8 cellular contexts compared by ENCODE assay signal in the genomic region with DNA sequence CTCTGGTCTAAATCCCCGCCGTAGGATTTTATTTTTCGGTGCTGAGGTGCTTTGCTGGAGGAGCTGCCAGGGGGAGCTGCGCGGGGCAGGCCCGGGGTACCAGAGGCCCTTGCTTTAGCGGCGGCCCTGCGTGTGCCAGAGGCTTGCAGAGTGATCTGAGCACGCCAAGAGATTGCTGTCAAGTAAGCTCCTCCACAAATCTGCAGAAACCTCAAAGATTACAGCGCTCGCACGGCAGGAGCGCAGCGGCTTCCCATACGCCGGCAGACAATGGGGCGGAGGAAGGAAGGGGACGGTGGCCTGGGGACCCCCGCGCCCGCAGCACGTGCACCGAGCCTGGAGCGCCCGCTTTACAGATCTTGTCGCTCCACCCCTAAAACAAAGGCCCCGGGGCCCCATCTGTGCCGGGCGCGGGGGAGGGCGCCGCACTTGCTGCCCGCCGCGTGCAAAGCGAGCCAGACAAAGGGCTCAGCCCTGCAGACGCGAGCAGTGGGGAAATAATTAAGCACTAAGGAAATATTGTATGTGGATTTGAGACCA. TPM values are rescaled to one million over a fixed set of nuclear protein-coding genes. Genes with fewer than 3 reads are reported as not detected.
DNase-seq lines count a peak whose midpoint lies in the region; ATAC-seq and TF ChIP-seq lines count a peak whose summit lies in the region.

No MANE protein-coding gene starts in this region.

- H3K27me3 ChIP-seq in cardiac muscle cell (no peaks in the 10 kb centered on the region), smooth muscle cell (ENCODE audit: low read depth) (peaks cover 21% of the 10 kb centered on the region), gastroesophageal sphincter (peaks cover 64% of the 10 kb centered on the region)

- intact Hi-C loops in activated CD4-positive, alpha-beta T cell treated with anti-CD3 and anti-CD28 coated beads, Interleukin-2, amount 10 ng/mL, durations not matched to agents 24 days and 14 days (cut with micrococcal nuclease), result loop anchor here (10.0 kb wide), 1 partner anchor 501 kb away; no protein-coding TSS in a partner anchor

- no peak overlapping the region for H3K9ac ChIP-seq in smooth muscle cell (ENCODE audit: low read depth)

- 4% methylated on average over 38 of the region's 39 CpGs for WGBS in smooth muscle cell (ENCODE audit: low lambda C conversion rate)
- 0 to 2% methylated on average over 3 to 11 of the region's 39 CpGs for WGBS in gastroesophageal sphincter (ENCODE audit: low coverage in 1 of 2), 2 donors

- no peaks in the 10 kb centered on the region for H3K36me3 Mint-ChIP-seq in activated CD4-positive, alpha-beta T cell treated with anti-CD3 and anti-CD28 coated beads, Interleukin-2, amount 10 ng/mL, durations not matched to agents 24 days and 14 days (ENCODE audit: low read depth)
- H3K36me3 Mint-ChIP-seq in activated T-cell treated with anti-CD3 and anti-CD28 coated beads, Interleukin-2, amount 50 U/mL, for 72 hours (ENCODE audit: insufficient read depth in 2 of 2), result no peaks in the 10 kb centered on the region

- peak overlapping the region; percentile 70 for H3K4me3 Mint-ChIP-seq in activated CD4-positive, alpha-beta T cell treated with anti-CD3 and anti-CD28 coated beads, Interleukin-2, amount 10 ng/mL, durations not matched to agents 24 days and 14 days
- peak overlapping the region; percentile 73 to 81 for H3K4me3 Mint-ChIP-seq in activated T-cell treated with anti-CD3 and anti-CD28 coated beads, Interleukin-2, amount 50 U/mL, for 72 hours

- H3F3A ChIP-seq in smooth muscle cell (ENCODE audit: low read depth), result no peaks in the 10 kb centered on the region

- H3K4me1 ChIP-seq in cardiac muscle cell (ENCODE audit: low read depth), result no peaks in the 10 kb centered on the region
- H3K4me1 ChIP-seq in smooth muscle cell (ENCODE audit: low read depth), result peaks cover 12% of the 10 kb centered on the region
- peaks cover 0 to 13% (median 6%) of the 10 kb centered on the region in 3 donors for H3K4me1 ChIP-seq in gastroesophageal sphincter

- H4K20me1 ChIP-seq in smooth muscle cell (ENCODE audit: low read depth), result no peaks in the 10 kb centered on the region

- no peak overlapping the region for H3K27ac Mint-ChIP-seq in activated CD4-positive, alpha-beta T cell treated with anti-CD3 and anti-CD28 coated beads, Interleukin-2, amount 10 ng/mL, durations not matched to agents 24 days and 14 days
- H3K27ac Mint-ChIP-seq in activated T-cell treated with anti-CD3 and anti-CD28 coated beads, Interleukin-2, amount 50 U/mL, for 72 hours, result no peak overlapping the region

- H3K36me3 ChIP-seq in cardiac muscle cell (no peaks in the 10 kb centered on the region), smooth muscle cell (ENCODE audit: low read depth) (no peaks in the 10 kb centered on the region), gastroesophageal sphincter (no peaks in the 10 kb centered on the region)

- H3K9me3 ChIP-seq in cardiac muscle cell (ENCODE audit: low read depth) (no peaks in the 10 kb centered on the region), smooth muscle cell (replicated peaks; ENCODE audit: low read depth) (no peaks in the 10 kb centered on the region), gastroesophageal sphincter (no peaks in the 10 kb centered on the region)

- no peaks in the 10 kb centered on the region for H3K79me2 ChIP-seq in smooth muscle cell (ENCODE audit: low read depth)

- H3K4me2 ChIP-seq in smooth muscle cell, result peak overlapping the region; percentile 96

- DNase-seq in activated CD4-positive, alpha-beta T cell treated with anti-CD3 and anti-CD28 coated beads, Interleukin-2, amount 10 ng/mL, durations not matched to agents 24 days and 14 days, result peak; percentile 71
- DNase-seq in activated CD4-positive, alpha-beta T cell treated with anti-CD3 and anti-CD28 coated beads for 1 hour, result no peak
- DNase-seq in activated T-cell treated with anti-CD3 and anti-CD28 coated beads, Interleukin-2, amount 50 U/mL, for 72 hours, result peak; percentile 37 to 42
- DNase-seq in cardiac muscle cell (ENCODE audit: low read depth in 1 of 2, low spot score in 1 of 2) (peak; percentile 18 to 48), smooth muscle cell (lab: John Stamatoyannopoulos, UW; ENCODE audit: unreplicated experiment) (no peak)

- no peak for TF ChIP-seq EP300 in gastroesophageal sphincter (IDR thresholded peaks at IDR 0.05)

- no peaks in the 10 kb centered on the region for H3K9me3 Mint-ChIP-seq in activated CD4-positive, alpha-beta T cell treated with anti-CD3 and anti-CD28 coated beads, Interleukin-2, amount 10 ng/mL, durations not matched to agents 24 days and 14 days
- no peaks in the 10 kb centered on the region for H3K9me3 Mint-ChIP-seq in activated T-cell treated with anti-CD3 and anti-CD28 coated beads, Interleukin-2, amount 50 U/mL, for 72 hours

- no peak overlapping the region for H3K27ac ChIP-seq in cardiac muscle cell
- H3K27ac ChIP-seq in smooth muscle cell (ENCODE audit: low read depth), result no peak overlapping the region
- no peak overlapping the region for H3K27ac ChIP-seq in gastroesophageal sphincter

- TF ChIP-seq CTCF in cardiac muscle cell (IDR thresholded peaks at IDR 0.05; ENCODE audit: low read depth, low read length) (no peak), smooth muscle cell (IDR thresholded peaks at IDR 0.05; ENCODE audit: borderline replicate concordance, insufficient read depth, poor library complexity, severe bottlenecking) (no peak), gastroesophageal sphincter (IDR thresholded peaks at IDR 0.05) (no peak)

- peaks cover 50% of the 10 kb centered on the region for H3K27me3 Mint-ChIP-seq in activated CD4-positive, alpha-beta T cell treated with anti-CD3 and anti-CD28 coated beads, Interleukin-2, amount 10 ng/mL, durations not matched to agents 24 days and 14 days
- H3K27me3 Mint-ChIP-seq in activated T-cell treated with anti-CD3 and anti-CD28 coated beads, Interleukin-2, amount 50 U/mL, for 72 hours (ENCODE audit: low read depth), result peaks cover 6% of the 10 kb centered on the region

- no peak for TF ChIP-seq POLR2A in gastroesophageal sphincter (IDR thresholded peaks at IDR 0.05)

- peak; percentile 64 to 74 for ATAC-seq in activated T-cell treated with anti-CD3 and anti-CD28 coated beads, Interleukin-2, amount 50 U/mL, for 72 hours (replicated peaks in 1 of 2)
- ATAC-seq in HG02884 (IDR thresholded peaks at IDR 0.05; ENCODE audit: unreplicated experiment) (no peak), HG02938 (IDR thresholded peaks at IDR 0.05; ENCODE audit: unreplicated experiment) (no peak), gastroesophageal sphincter (no peak)

- H2AFZ ChIP-seq in smooth muscle cell (ENCODE audit: low read depth), result peak overlapping the region; percentile 86

- no peak overlapping the region for H3K4me3 ChIP-seq in cardiac muscle cell
- peak overlapping the region; percentile 52 for H3K4me3 ChIP-seq in smooth muscle cell
- peak overlapping the region in 1 of 2 donors; percentile 41 for H3K4me3 ChIP-seq in gastroesophageal sphincter

- H3K4me1 Mint-ChIP-seq in activated CD4-positive, alpha-beta T cell treated with anti-CD3 and anti-CD28 coated beads, Interleukin-2, amount 10 ng/mL, durations not matched to agents 24 days and 14 days, result peaks cover 2% of the 10 kb centered on the region
- H3K4me1 Mint-ChIP-seq in activated T-cell treated with anti-CD3 and anti-CD28 coated beads, Interleukin-2, amount 50 U/mL, for 72 hours (ENCODE audit: low read depth), result peaks cover 13% of the 10 kb centered on the region

RNA-seq across cellular contexts. Expression of gene C19orf12, which starts 9.1 kb away (rescaled TPM):
- total RNA-seq in activated CD4-positive, alpha-beta T cell treated with anti-CD3 and anti-CD28 coated beads, Interleukin-2, amount 10 ng/mL, durations not matched to agents 24 days and 14 days, result 41.4 and 41.6 TPM in 2 replicates
- total RNA-seq in activated T-cell treated with anti-CD3 and anti-CD28 coated beads, Interleukin-2, amount 50 U/mL, for 72 hours, result 10 to 100 TPM; 32.1 to 35.6 TPM
- 46.2 and 61.4 TPM in 2 replicates for total RNA-seq in cardiac muscle cell
- polyA plus RNA-seq in cardiac muscle cell, result 46.2 and 54.7 TPM in 2 replicates
- 22.7 and 29.7 TPM in 2 replicates for total RNA-seq in smooth muscle cell
- 30.0 TPM in 2 replicates for polyA plus RNA-seq in smooth muscle cell
- total RNA-seq in gastroesophageal sphincter, result 10 to 100 TPM; 37.6 to 62.1 (median 49.7) TPM

RNA-seq across cellular contexts. Expression of gene PLEKHF1, which starts 58.9 kb away (rescaled TPM):
- 24.0 and 26.7 TPM in 2 replicates for total RNA-seq in activated CD4-positive, alpha-beta T cell treated with anti-CD3 and anti-CD28 coated beads, Interleukin-2, amount 10 ng/mL, durations not matched to agents 24 days and 14 days
- 10 to 100 TPM; 21.3 to 21.5 TPM for total RNA-seq in activated T-cell treated with anti-CD3 and anti-CD28 coated beads, Interleukin-2, amount 50 U/mL, for 72 hours
- 3.0 and 3.1 TPM in 2 replicates for total RNA-seq in cardiac muscle cell
- polyA plus RNA-seq in cardiac muscle cell, result 0.96 and 2.3 TPM in 2 replicates
- total RNA-seq in smooth muscle cell, result 2.2 and 2.3 TPM in 2 replicates
- polyA plus RNA-seq in smooth muscle cell, result 4.0 and 6.9 TPM in 2 replicates
- 10 to 100 TPM; 28.6 to 49.1 (median 38.8) TPM for total RNA-seq in gastroesophageal sphincter

Comparison
In these comparisons a context has a peak if more than half of its experiments do, and no peak if none do; other contexts are left out.
1. DNase-seq: peak in activated CD4-positive, alpha-beta T cell treated with anti-CD3 and anti-CD28 coated beads, Interleukin-2, amount 10 ng/mL, durations not matched to agents 24 days and 14 days (single experiment), activated T-cell treated with anti-CD3 and anti-CD28 coated beads, Interleukin-2, amount 50 U/mL, for 72 hours (2 of 2) and cardiac muscle cell (2 of 2); none in activated CD4-positive, alpha-beta T cell treated with anti-CD3 and anti-CD28 coated beads for 1 hour (single experiment) and smooth muscle cell (single experiment).
2. ATAC-seq: peak in activated T-cell treated with anti-CD3 and anti-CD28 coated beads, Interleukin-2, amount 50 U/mL, for 72 hours (2 of 2); none in HG02884 (single experiment), HG02938 (single experiment) and gastroesophageal sphincter (single experiment).